ENCODE assay signal across 1 cellular context in the genomic region with DNA sequence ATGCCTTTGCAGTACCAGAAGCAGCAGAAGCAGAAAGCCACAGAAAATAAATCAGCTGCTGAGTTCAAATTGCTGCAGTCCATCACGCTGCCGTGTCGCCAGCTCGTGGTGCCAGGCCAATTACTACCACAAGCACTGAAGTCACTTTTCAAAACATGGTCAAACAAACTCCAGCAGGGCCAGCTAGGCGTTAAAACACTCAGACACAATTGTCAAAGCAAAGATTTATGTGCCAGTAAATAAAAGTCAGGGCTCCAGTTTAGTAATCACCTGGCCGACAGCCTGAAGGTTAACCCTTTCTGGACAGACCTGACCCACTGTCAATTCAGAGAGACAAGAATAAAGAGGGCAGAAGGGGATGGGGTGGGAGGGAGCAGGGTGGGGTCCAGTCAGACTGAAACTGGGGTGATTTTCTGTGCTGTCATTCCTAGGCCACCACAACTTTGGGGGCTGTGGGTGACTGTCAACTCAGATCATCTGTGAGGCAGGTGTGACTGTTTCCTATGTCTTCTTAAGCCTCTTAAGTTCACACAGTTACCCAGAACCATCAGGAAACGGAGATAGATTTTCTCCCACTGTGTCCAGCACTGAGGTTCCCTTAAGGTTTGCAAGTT.
TF ChIP-seq lines count a peak whose summit lies in the region.

No MANE protein-coding gene starts in this region.

TF ChIP-seq in GM12878, 131 proteins besides CTCF, POLR2A, EP300 and RAD21 (continued from another document and continues in another):
- TF ChIP-seq, protein P1, sequence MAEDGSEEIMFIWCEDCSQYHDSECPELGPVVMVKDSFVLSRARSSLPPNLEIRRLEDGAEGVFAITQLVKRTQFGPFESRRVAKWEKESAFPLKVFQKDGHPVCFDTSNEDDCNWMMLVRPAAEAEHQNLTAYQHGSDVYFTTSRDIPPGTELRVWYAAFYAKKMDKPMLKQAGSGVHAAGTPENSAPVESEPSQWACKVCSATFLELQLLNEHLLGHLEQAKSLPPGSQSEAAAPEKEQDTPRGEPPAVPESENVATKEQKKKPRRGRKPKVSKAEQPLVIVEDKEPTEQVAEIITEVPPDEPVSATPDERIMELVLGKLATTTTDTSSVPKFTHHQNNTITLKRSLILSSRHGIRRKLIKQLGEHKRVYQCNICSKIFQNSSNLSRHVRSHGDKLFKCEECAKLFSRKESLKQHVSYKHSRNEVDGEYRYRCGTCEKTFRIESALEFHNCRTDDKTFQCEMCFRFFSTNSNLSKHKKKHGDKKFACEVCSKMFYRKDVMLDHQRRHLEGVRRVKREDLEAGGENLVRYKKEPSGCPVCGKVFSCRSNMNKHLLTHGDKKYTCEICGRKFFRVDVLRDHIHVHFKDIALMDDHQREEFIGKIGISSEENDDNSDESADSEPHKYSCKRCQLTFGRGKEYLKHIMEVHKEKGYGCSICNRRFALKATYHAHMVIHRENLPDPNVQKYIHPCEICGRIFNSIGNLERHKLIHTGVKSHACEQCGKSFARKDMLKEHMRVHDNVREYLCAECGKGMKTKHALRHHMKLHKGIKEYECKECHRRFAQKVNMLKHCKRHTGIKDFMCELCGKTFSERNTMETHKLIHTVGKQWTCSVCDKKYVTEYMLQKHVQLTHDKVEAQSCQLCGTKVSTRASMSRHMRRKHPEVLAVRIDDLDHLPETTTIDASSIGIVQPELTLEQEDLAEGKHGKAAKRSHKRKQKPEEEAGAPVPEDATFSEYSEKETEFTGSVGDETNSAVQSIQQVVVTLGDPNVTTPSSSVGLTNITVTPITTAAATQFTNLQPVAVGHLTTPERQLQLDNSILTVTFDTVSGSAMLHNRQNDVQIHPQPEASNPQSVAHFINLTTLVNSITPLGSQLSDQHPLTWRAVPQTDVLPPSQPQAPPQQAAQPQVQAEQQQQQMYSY (CRISPR knock-in tag; IDR thresholded peaks at IDR 0.05) = no peak
- TF ChIP-seq SIN3A (IDR thresholded peaks at IDR 0.05; ENCODE audit: low read depth, low read length) (no peak), ZNF207 (IDR thresholded peaks at IDR 0.05; ENCODE audit: borderline replicate concordance) (no peak), NR2F1 (conservative IDR thresholded peaks at IDR 0.05) (peak; percentile 49; the same call in 1 of the 2 replicates), ZBED1 (IDR thresholded peaks at IDR 0.05; ENCODE audit: borderline replicate concordance) (peak; percentile 96), HCFC1 (IDR thresholded peaks at IDR 0.05; ENCODE audit: low read length) (no peak), KAT2A (conservative IDR thresholded peaks at IDR 0.05; ENCODE audit: control insufficient read depth, low read depth, low read length) (no peak), ASH2L (IDR thresholded peaks at IDR 0.05; ENCODE audit: borderline replicate concordance, low read depth) (no peak), EED (IDR thresholded peaks at IDR 0.05; ENCODE audit: low read depth) (peak; percentile 76), CHD4 (IDR thresholded peaks at IDR 0.05) (no peak), MLLT1 (IDR thresholded peaks at IDR 0.05) (no peak), HDAC2 (IDR thresholded peaks at IDR 0.05) (no peak), NR2C2 (IDR thresholded peaks at IDR 0.05; ENCODE audit: borderline replicate concordance, control insufficient read depth, insufficient read length, low read depth) (no peak), BMI1 (IDR thresholded peaks at IDR 0.05; ENCODE audit: borderline replicate concordance) (no peak), TAF1 (IDR thresholded peaks at IDR 0.05; ENCODE audit: borderline replicate concordance, low read depth, low read length) (no peak; the same call in 1 of the 2 replicates), RCOR1 (conservative IDR thresholded peaks at IDR 0.05; ENCODE audit: low read depth, low read length) (no peak), TARDBP (IDR thresholded peaks at IDR 0.05; ENCODE audit: borderline replicate concordance) (peak; percentile 47; the same call in 1 of the 2 replicates), BACH1 (IDR thresholded peaks at IDR 0.05; ENCODE audit: borderline replicate concordance) (peak; percentile 18; the same call in 1 of the 2 replicates), MXI1 (IDR thresholded peaks at IDR 0.05; ENCODE audit: low read depth, low read length) (no peak), SUPT20H (IDR thresholded peaks at IDR 0.05; ENCODE audit: borderline replicate concordance, control insufficient read depth, low read depth, low read length) (no peak), NRF1 (conservative IDR thresholded peaks at IDR 0.05; ENCODE audit: low read depth, low read length) (no peak), WRNIP1 (IDR thresholded peaks at IDR 0.05; ENCODE audit: borderline replicate concordance, low read depth, low read length) (no peak), IKZF2 (IDR thresholded peaks at IDR 0.05) (peak; percentile 72), MYC (IDR thresholded peaks at IDR 0.05; ENCODE audit: insufficient read depth, insufficient read length, insufficient replicate concordance, low read length, severe bottlenecking) (no peak), SMC3 (IDR thresholded peaks at IDR 0.05; ENCODE audit: borderline replicate concordance, low read length) (no peak), ETV6 (conservative IDR thresholded peaks at IDR 0.05 in 1 of 2, IDR thresholded peaks at IDR 0.05 in 1 of 2; ENCODE audit: borderline replicate concordance in 1 of 2, low read depth in 1 of 2) (peak in 1 of 2 experiments; percentile 78; a peak in 2 of 4 replicates), POU2F2 (IDR thresholded peaks at IDR 0.05; ENCODE audit: borderline replicate concordance, low read depth, low read length) (peak; percentile 67; the same call in 1 of the 3 replicates), NFIC (IDR thresholded peaks at IDR 0.05; ENCODE audit: low read depth, low read length) (peak; percentile 85), POLR2AphosphoS5 (IDR thresholded peaks at IDR 0.05; ENCODE audit: low read length) (peak; percentile 69), SP1 (IDR thresholded peaks at IDR 0.05; ENCODE audit: low read depth, low read length) (peak; percentile 62), ATF7 (IDR thresholded peaks at IDR 0.05; ENCODE audit: low read depth) (peak; percentile 73), SUZ12 (IDR thresholded peaks at IDR 0.05; ENCODE audit: unreplicated experiment) (no peak), STAT3 (IDR thresholded peaks at IDR 0.05; ENCODE audit: low read depth, low read length) (no peak), FOS (IDR thresholded peaks at IDR 0.05; ENCODE audit: borderline replicate concordance, extremely low read depth, insufficient read length) (no peak), EGR1 (IDR thresholded peaks at IDR 0.05; ENCODE audit: borderline replicate concordance in 1 of 2, low read depth in 2 of 2, low read length in 2 of 2) (peak in 1 of 2 experiments; percentile 56; a peak in 1 of 3 replicates), YBX1 (IDR thresholded peaks at IDR 0.05) (no peak), RELA (IDR thresholded peaks at IDR 0.05; ENCODE audit: borderline replicate concordance, partially characterized antibody) (peak; percentile 15), IRF4 (IDR thresholded peaks at IDR 0.05; ENCODE audit: low read depth, low read length) (peak; percentile 96), NKRF (conservative IDR thresholded peaks at IDR 0.05) (no peak), SREBF2 (IDR thresholded peaks at IDR 0.05; ENCODE audit: low read length) (no peak), KDM1A (IDR thresholded peaks at IDR 0.05; ENCODE audit: borderline replicate concordance) (no peak)
- TF ChIP-seq, protein P2, sequence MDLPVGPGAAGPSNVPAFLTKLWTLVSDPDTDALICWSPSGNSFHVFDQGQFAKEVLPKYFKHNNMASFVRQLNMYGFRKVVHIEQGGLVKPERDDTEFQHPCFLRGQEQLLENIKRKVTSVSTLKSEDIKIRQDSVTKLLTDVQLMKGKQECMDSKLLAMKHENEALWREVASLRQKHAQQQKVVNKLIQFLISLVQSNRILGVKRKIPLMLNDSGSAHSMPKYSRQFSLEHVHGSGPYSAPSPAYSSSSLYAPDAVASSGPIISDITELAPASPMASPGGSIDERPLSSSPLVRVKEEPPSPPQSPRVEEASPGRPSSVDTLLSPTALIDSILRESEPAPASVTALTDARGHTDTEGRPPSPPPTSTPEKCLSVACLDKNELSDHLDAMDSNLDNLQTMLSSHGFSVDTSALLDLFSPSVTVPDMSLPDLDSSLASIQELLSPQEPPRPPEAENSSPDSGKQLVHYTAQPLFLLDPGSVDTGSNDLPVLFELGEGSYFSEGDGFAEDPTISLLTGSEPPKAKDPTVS (IDR thresholded peaks at IDR 0.05; ENCODE audit: low read depth, low read length) = no peak
- TF ChIP-seq, protein P3, sequence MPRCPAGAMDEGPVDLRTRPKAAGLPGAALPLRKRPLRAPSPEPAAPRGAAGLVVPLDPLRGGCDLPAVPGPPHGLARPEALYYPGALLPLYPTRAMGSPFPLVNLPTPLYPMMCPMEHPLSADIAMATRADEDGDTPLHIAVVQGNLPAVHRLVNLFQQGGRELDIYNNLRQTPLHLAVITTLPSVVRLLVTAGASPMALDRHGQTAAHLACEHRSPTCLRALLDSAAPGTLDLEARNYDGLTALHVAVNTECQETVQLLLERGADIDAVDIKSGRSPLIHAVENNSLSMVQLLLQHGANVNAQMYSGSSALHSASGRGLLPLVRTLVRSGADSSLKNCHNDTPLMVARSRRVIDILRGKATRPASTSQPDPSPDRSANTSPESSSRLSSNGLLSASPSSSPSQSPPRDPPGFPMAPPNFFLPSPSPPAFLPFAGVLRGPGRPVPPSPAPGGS (IDR thresholded peaks at IDR 0.05; ENCODE audit: borderline replicate concordance, insufficient read depth, low read depth, low read length, poor library complexity, severe bottlenecking) = peak; percentile 97
- TF ChIP-seq, protein P4, sequence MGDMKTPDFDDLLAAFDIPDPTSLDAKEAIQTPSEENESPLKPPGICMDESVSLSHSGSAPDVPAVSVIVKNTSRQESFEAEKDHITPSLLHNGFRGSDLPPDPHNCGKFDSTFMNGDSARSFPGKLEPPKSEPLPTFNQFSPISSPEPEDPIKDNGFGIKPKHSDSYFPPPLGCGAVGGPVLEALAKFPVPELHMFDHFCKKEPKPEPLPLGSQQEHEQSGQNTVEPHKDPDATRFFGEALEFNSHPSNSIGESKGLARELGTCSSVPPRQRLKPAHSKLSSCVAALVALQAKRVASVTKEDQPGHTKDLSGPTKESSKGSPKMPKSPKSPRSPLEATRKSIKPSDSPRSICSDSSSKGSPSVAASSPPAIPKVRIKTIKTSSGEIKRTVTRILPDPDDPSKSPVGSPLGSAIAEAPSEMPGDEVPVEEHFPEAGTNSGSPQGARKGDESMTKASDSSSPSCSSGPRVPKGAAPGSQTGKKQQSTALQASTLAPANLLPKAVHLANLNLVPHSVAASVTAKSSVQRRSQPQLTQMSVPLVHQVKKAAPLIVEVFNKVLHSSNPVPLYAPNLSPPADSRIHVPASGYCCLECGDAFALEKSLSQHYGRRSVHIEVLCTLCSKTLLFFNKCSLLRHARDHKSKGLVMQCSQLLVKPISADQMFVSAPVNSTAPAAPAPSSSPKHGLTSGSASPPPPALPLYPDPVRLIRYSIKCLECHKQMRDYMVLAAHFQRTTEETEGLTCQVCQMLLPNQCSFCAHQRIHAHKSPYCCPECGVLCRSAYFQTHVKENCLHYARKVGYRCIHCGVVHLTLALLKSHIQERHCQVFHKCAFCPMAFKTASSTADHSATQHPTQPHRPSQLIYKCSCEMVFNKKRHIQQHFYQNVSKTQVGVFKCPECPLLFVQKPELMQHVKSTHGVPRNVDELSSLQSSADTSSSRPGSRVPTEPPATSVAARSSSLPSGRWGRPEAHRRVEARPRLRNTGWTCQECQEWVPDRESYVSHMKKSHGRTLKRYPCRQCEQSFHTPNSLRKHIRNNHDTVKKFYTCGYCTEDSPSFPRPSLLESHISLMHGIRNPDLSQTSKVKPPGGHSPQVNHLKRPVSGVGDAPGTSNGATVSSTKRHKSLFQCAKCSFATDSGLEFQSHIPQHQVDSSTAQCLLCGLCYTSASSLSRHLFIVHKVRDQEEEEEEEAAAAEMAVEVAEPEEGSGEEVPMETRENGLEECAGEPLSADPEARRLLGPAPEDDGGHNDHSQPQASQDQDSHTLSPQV (IDR thresholded peaks at IDR 0.05) = no peak
- TF ChIP-seq, protein P5, sequence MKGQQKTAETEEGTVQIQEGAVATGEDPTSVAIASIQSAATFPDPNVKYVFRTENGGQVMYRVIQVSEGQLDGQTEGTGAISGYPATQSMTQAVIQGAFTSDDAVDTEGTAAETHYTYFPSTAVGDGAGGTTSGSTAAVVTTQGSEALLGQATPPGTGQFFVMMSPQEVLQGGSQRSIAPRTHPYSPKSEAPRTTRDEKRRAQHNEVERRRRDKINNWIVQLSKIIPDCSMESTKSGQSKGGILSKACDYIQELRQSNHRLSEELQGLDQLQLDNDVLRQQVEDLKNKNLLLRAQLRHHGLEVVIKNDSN (IDR thresholded peaks at IDR 0.05; ENCODE audit: borderline replicate concordance, extremely low read length, insufficient read depth, low read depth, low read length) = no peak
